In the genomic region with DNA sequence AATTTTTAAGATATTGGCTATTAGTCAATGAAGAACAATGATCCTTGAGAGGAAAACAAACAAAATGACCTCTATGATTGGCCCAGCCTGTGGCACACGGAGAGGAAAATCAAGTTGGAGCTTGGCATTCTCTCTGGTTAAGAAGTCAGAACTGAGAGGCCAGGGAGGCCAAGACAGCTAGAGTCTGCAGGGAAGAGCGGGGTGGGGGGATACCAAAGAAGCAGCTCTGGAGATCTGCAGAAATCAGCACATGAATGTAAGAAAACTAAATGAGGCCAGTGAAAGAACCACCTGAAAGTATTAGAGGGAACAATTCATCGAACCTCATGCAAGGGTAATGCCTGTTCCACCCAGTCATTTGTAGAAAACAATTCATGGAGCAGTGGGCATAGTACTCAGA, we compare ENCODE assay signal across 1 cellular context.
TF ChIP-seq lines count a peak whose summit lies in the region.

No MANE protein-coding gene starts in this region.

TF ChIP-seq in HepG2, 621 proteins besides CTCF, POLR2A, EP300 and RAD21 (continued from another document):
- TF ChIP-seq, protein P1, sequence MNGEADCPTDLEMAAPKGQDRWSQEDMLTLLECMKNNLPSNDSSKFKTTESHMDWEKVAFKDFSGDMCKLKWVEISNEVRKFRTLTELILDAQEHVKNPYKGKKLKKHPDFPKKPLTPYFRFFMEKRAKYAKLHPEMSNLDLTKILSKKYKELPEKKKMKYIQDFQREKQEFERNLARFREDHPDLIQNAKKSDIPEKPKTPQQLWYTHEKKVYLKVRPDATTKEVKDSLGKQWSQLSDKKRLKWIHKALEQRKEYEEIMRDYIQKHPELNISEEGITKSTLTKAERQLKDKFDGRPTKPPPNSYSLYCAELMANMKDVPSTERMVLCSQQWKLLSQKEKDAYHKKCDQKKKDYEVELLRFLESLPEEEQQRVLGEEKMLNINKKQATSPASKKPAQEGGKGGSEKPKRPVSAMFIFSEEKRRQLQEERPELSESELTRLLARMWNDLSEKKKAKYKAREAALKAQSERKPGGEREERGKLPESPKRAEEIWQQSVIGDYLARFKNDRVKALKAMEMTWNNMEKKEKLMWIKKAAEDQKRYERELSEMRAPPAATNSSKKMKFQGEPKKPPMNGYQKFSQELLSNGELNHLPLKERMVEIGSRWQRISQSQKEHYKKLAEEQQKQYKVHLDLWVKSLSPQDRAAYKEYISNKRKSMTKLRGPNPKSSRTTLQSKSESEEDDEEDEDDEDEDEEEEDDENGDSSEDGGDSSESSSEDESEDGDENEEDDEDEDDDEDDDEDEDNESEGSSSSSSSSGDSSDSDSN (CRISPR knock-in tag; IDR thresholded peaks at IDR 0.05), result no peak
- TF ChIP-seq CREBL2 (CRISPR knock-in tag; IDR thresholded peaks at IDR 0.05; ENCODE audit: borderline replicate concordance), result no peak
- TF ChIP-seq SMARCC2 (IDR thresholded peaks at IDR 0.05), result no peak
- TF ChIP-seq CEBPB (IDR thresholded peaks at IDR 0.05; ENCODE audit: borderline replicate concordance, low read depth, low read length), result no peak
- no peak for TF ChIP-seq ZNF577 (CRISPR knock-in tag; IDR thresholded peaks at IDR 0.05; ENCODE audit: borderline replicate concordance, low read depth)
- no peak for TF ChIP-seq CBFB (CRISPR knock-in tag; IDR thresholded peaks at IDR 0.05)
- TF ChIP-seq ZNF768 (CRISPR knock-in tag; IDR thresholded peaks at IDR 0.05), result no peak
- TF ChIP-seq KLF16 (CRISPR knock-in tag; IDR thresholded peaks at IDR 0.05), result no peak
- TF ChIP-seq MLLT10 (CRISPR knock-in tag; IDR thresholded peaks at IDR 0.05), result no peak
- TF ChIP-seq U2AF1 (optimal IDR thresholded peaks at IDR 0.05; ENCODE audit: low read depth, low read length), result no peak
- no peak for TF ChIP-seq ZNF33A (CRISPR knock-in tag; IDR thresholded peaks at IDR 0.05; ENCODE audit: borderline replicate concordance)
- TF ChIP-seq ZNF329 (CRISPR knock-in tag; IDR thresholded peaks at IDR 0.05; ENCODE audit: low read depth), result no peak
- TF ChIP-seq NFYC (CRISPR knock-in tag; IDR thresholded peaks at IDR 0.05), result no peak
- TF ChIP-seq MBNL3 (CRISPR knock-in tag; conservative IDR thresholded peaks at IDR 0.05), result no peak
- TF ChIP-seq IRF9 (CRISPR knock-in tag; IDR thresholded peaks at IDR 0.05; ENCODE audit: borderline replicate concordance), result no peak
- no peak for TF ChIP-seq NFE2 (CRISPR knock-in tag; IDR thresholded peaks at IDR 0.05)
- TF ChIP-seq HOXA7 (CRISPR knock-in tag; IDR thresholded peaks at IDR 0.05), result no peak
